ENCODE assay signal across 1 cellular context in the genomic region with DNA sequence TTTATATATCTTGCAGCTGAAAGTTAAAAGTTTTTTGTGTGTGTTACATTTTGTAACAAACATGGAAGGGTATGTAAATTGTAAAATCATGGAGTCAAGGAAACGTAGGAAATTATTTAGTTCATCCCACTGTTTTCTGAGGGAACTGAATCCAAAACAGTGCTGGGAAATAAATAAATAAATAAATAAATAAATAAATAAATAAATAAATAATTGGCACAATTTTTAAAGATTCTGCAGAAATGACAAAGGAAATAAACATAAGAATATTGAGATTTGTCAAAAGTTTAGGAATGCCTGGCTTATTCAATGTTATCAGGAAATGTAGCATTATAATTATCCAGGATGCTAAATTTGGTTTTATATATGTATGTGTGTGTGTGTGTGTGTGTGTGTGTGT.
TF ChIP-seq lines count a peak whose summit lies in the region.

No MANE protein-coding gene starts in this region.

TF ChIP-seq in HepG2, 621 proteins besides CTCF, POLR2A, EP300 and RAD21 (continued from another document):
- TF ChIP-seq, protein P1, sequence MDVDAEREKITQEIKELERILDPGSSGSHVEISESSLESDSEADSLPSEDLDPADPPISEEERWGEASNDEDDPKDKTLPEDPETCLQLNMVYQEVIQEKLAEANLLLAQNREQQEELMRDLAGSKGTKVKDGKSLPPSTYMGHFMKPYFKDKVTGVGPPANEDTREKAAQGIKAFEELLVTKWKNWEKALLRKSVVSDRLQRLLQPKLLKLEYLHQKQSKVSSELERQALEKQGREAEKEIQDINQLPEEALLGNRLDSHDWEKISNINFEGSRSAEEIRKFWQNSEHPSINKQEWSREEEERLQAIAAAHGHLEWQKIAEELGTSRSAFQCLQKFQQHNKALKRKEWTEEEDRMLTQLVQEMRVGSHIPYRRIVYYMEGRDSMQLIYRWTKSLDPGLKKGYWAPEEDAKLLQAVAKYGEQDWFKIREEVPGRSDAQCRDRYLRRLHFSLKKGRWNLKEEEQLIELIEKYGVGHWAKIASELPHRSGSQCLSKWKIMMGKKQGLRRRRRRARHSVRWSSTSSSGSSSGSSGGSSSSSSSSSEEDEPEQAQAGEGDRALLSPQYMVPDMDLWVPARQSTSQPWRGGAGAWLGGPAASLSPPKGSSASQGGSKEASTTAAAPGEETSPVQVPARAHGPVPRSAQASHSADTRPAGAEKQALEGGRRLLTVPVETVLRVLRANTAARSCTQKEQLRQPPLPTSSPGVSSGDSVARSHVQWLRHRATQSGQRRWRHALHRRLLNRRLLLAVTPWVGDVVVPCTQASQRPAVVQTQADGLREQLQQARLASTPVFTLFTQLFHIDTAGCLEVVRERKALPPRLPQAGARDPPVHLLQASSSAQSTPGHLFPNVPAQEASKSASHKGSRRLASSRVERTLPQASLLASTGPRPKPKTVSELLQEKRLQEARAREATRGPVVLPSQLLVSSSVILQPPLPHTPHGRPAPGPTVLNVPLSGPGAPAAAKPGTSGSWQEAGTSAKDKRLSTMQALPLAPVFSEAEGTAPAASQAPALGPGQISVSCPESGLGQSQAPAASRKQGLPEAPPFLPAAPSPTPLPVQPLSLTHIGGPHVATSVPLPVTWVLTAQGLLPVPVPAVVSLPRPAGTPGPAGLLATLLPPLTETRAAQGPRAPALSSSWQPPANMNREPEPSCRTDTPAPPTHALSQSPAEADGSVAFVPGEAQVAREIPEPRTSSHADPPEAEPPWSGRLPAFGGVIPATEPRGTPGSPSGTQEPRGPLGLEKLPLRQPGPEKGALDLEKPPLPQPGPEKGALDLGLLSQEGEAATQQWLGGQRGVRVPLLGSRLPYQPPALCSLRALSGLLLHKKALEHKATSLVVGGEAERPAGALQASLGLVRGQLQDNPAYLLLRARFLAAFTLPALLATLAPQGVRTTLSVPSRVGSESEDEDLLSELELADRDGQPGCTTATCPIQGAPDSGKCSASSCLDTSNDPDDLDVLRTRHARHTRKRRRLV (CRISPR knock-in tag; IDR thresholded peaks at IDR 0.05) = no peak
- TF ChIP-seq ZNF557 (CRISPR knock-in tag; IDR thresholded peaks at IDR 0.05) = no peak
- no peak for TF ChIP-seq ZFP41 (CRISPR knock-in tag; IDR thresholded peaks at IDR 0.05; ENCODE audit: borderline replicate concordance)
- no peak for TF ChIP-seq HNRNPUL1 (IDR thresholded peaks at IDR 0.05; ENCODE audit: low read depth, low read length)
- no peak for TF ChIP-seq ZNF589 (CRISPR knock-in tag; conservative IDR thresholded peaks at IDR 0.05)
- no peak for TF ChIP-seq ZNF800 (CRISPR knock-in tag; IDR thresholded peaks at IDR 0.05)
- no peak for TF ChIP-seq HMGA1 (CRISPR knock-in tag; conservative IDR thresholded peaks at IDR 0.05)
- TF ChIP-seq ZNF792 (CRISPR knock-in tag; IDR thresholded peaks at IDR 0.05) = no peak
- TF ChIP-seq ZNF281 (CRISPR knock-in tag; IDR thresholded peaks at IDR 0.05; ENCODE audit: borderline replicate concordance) = no peak
TF ChIP-seq in HepG2: peak in this region for 0.
